ENCODE assay signal across 28 cellular contexts in the genomic region with DNA sequence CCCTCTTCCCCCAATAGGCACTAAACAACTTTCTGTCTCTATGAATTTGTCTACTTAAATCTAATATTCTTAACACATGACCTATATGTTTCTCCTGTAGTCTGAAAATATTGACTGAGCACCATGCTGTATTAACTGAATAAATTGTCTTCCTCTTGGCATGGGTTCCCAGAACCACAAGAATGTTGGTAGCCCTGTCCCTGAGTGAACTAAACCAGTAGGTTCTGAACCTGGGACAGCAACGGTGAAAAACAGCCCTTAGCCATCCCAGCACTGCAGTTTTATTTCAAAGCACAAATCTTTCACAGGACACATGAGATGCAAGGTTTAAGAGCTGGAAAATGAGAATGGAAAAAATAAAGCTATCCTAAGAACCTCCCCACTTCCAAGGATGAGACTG. TPM values are rescaled to one million over a fixed set of nuclear protein-coding genes. Genes with fewer than 3 reads are reported as not detected.
DNase-seq lines count a peak whose midpoint lies in the region; ATAC-seq and TF ChIP-seq lines count a peak whose summit lies in the region.
"Had no signal": no experiment of that assay in that cellular context is flagged by ENCODE, and none has a peak within 500 bp of the region (broad histone marks: within the 10 kb centered on the region; RNA-seq: fewer than 3 reads in every experiment).

No MANE protein-coding gene starts in this region.

- H3K9me3 ChIP-seq in CD4-positive, CD25-positive, alpha-beta regulatory T cell (ENCODE audit: control insufficient read depth in 2 of 2, low read length in 2 of 2): no peaks in the 10 kb centered on the region
- H3K9me3 ChIP-seq in mammary epithelial cell (replicated peaks; ENCODE audit: insufficient read depth, low read length): no peaks in the 10 kb centered on the region
- no peaks in the 10 kb centered on the region for H3K9me3 ChIP-seq in transverse colon
- H3K9me3 ChIP-seq: MG63, pancreas, thyroid gland had no signal

- dilution Hi-C loops in mammary epithelial cell (cut with HindIII; ENCODE audit: low sequenced_read_pairs): no loop called here

- H3K27me3 ChIP-seq in CD4-positive, CD25-positive, alpha-beta regulatory T cell (ENCODE audit: control insufficient read depth, insufficient read depth, low read length): peaks cover 1% of the 10 kb centered on the region
- H3K27me3 ChIP-seq in mammary epithelial cell (ENCODE audit: insufficient read depth, low read length): no peaks in the 10 kb centered on the region
- no peaks in the 10 kb centered on the region for H3K27me3 ChIP-seq in transverse colon
- H3K27me3 ChIP-seq: MG63, pancreas, thyroid gland had no signal

- H4K20me1 ChIP-seq in mammary epithelial cell (ENCODE audit: insufficient read depth, low read length): no peaks in the 10 kb centered on the region

- H3K27ac Mint-ChIP-seq in CD4-positive, CD25-positive, alpha-beta regulatory T cell: peak overlapping the region in 2 of 3 donors; percentile 22 to 25
- peak overlapping the region; percentile 11 for H3K27ac Mint-ChIP-seq in mesothelial cell of epicardium
- no peak overlapping the region for H3K27ac Mint-ChIP-seq in activated T-helper 1 cell treated with anti-CD3 and anti-CD28 coated beads, Interleukin-12 subunit alpha, Interleukin-12 subunit beta, Interleukin-2, Interleukin-4 antibody, amounts not matched to agents 30 ng/mL and 10 ng/mL and 1 ng/mL, durations not matched to agents 14 hours and 24 hours and 36 hours
- H3K27ac Mint-ChIP-seq: activated naive CD4-positive, alpha-beta T cell treated with anti-CD3 and anti-CD28 coated beads, Interleukin-2, amount 50 U/mL, for 72 hours; activated T-helper 17 cell treated with anti-CD3 and anti-CD28 coated beads, Interleukin-2, amount 50 U/mL, for 72 hours; dendritic cell treated with granulocyte-macrophage colony-stimulating factor and Interleukin-4, amounts not matched to agents 40 ng/mL and 50 ng/mL, for 4 days; memory B cell; stimulated activated naive CD8-positive, alpha-beta T cell treated with anti-CD3 and anti-CD28 coated beads, Interleukin-15, Interleukin-2, amounts not matched to agents 100 ng/mL and 50 ng/mL, for 24 hours; WTC11 had no signal

- no peaks in the 10 kb centered on the region for H3K36me3 ChIP-seq in CD4-positive, CD25-positive, alpha-beta regulatory T cell (ENCODE audit: control insufficient read depth, insufficient read depth, low read length)
- H3K36me3 ChIP-seq in mammary epithelial cell (ENCODE audit: insufficient read depth, low read length) (no peaks in the 10 kb centered on the region), transverse colon (no peaks in the 10 kb centered on the region)
- H3K36me3 ChIP-seq: MG63, pancreas, thyroid gland had no signal

- in situ Hi-C loops in mammary epithelial cell (cut with MboI; ENCODE audit: low sequenced_read_pairs in 2 of 2): no loop called here
- in situ Hi-C loops in transverse colon (cut with MboI; ENCODE audit: low pct_ligation_motif_present in 1 of 4, low pct_unique_long_range_greater_than_20kb in 1 of 4, low sequenced_read_pairs in 3 of 4): no loop called here

- intact Hi-C loops in mammary epithelial cell (cut with micrococcal nuclease): no loop called here
- intact Hi-C loops in transverse colon (cut with DNase I; ENCODE audit: low total_unique reads): no loop called here
- intact Hi-C loops in activated T-helper 1 cell treated with anti-CD3 and anti-CD28 coated beads, Interleukin-12 subunit alpha, Interleukin-12 subunit beta, Interleukin-2, Interleukin-4 antibody, amounts not matched to agents 30 ng/mL and 10 ng/mL and 1 ng/mL, durations not matched to agents 14 hours and 24 hours and 36 hours (cut with micrococcal nuclease): no loop called here

- H3K9me3 Mint-ChIP-seq in CD4-positive, CD25-positive, alpha-beta regulatory T cell: no peaks in the 10 kb centered on the region
- H3K9me3 Mint-ChIP-seq in mesothelial cell of epicardium: no peaks in the 10 kb centered on the region
- H3K9me3 Mint-ChIP-seq in activated T-helper 1 cell treated with anti-CD3 and anti-CD28 coated beads, Interleukin-12 subunit alpha, Interleukin-12 subunit beta, Interleukin-2, Interleukin-4 antibody, amounts not matched to agents 30 ng/mL and 10 ng/mL and 1 ng/mL, durations not matched to agents 14 hours and 24 hours and 36 hours: no peaks in the 10 kb centered on the region
- H3K9me3 Mint-ChIP-seq: activated T-helper 17 cell treated with anti-CD3 and anti-CD28 coated beads, Interleukin-2, amount 50 U/mL, for 72 hours; naive thymus-derived CD8-positive, alpha-beta T cell; stimulated activated naive CD8-positive, alpha-beta T cell treated with anti-CD3 and anti-CD28 coated beads, Interleukin-15, Interleukin-2, amounts not matched to agents 100 ng/mL and 50 ng/mL, for 24 hours; WTC11 had no signal

- no peak for TF ChIP-seq POLR2A in transverse colon (IDR thresholded peaks at IDR 0.05)

- H3K4me3 ChIP-seq in CD4-positive, CD25-positive, alpha-beta regulatory T cell (ENCODE audit: low read depth, low read length): no peak overlapping the region
- no peak overlapping the region for H3K4me3 ChIP-seq in mammary epithelial cell (replicated peaks in 1 of 3; ENCODE audit: insufficient read depth in 1 of 3, low read depth in 2 of 3, low read length in 3 of 3)
- H3K4me3 ChIP-seq in transverse colon: no peak overlapping the region
- H3K4me3 ChIP-seq: MG63, pancreas, thyroid gland had no signal

- no peak for ATAC-seq in CD4-positive, CD25-positive, alpha-beta regulatory T cell (ENCODE audit: low read depth in 2 of 2)
- ATAC-seq: activated naive CD4-positive, alpha-beta T cell treated with anti-CD3 and anti-CD28 coated beads, Interleukin-2, amount 50 U/mL, for 72 hours; activated T-helper 17 cell treated with anti-CD3 and anti-CD28 coated beads, Interleukin-2, amount 50 U/mL, for 72 hours; left cardiac atrium; naive thymus-derived CD8-positive, alpha-beta T cell; right cardiac atrium; WTC11 had no signal

- no peak overlapping the region for H2AFZ ChIP-seq in mammary epithelial cell (ENCODE audit: low read depth, low read length)

- BruUV-seq in mammary epithelial cell (replicated peaks; lab: Mats Ljungman, UMichigan): no TSS peak

- DNase-seq in CD4-positive, CD25-positive, alpha-beta regulatory T cell: no peak
- peak; percentile 68 for DNase-seq in M059J (ENCODE audit: low read depth)
- peak; percentile 26 for DNase-seq in mammary epithelial cell
- no peak for DNase-seq in mesothelial cell of epicardium (ENCODE audit: low spot score in 2 of 2, unreplicated experiment in 2 of 2)
- DNase-seq in GM10266 (ENCODE audit: extremely low spot score): no peak
- DNase-seq in transverse colon: no peak
- no peak for DNase-seq in T1000 (lab: John Stamatoyannopoulos, UW)
- DNase-seq in activated T-helper 1 cell treated with anti-CD3 and anti-CD28 coated beads, Interleukin-12 subunit alpha, Interleukin-12 subunit beta, Interleukin-2, Interleukin-4 antibody, amounts not matched to agents 30 ng/mL and 10 ng/mL and 1 ng/mL, durations not matched to agents 14 hours and 24 hours and 36 hours (ENCODE audit: low spot score): no peak
- DNase-seq: ACHN; activated CD4-positive, alpha-beta T cell treated with anti-CD3 and anti-CD28 coated beads, Interleukin-2, amount 50 U/mL, for 1 hour; activated CD8-positive, alpha-beta memory T cell treated with anti-CD3 and anti-CD28 coated beads, Interleukin-2, amount 50 U/mL, for 4 hours; C1 segment of cervical spinal cord; Calu3; glutamatergic neuron; left cardiac atrium; MG63; naive thymus-derived CD8-positive, alpha-beta T cell; NCI-H1417; pancreas; right cardiac atrium; thyroid gland had no signal

- peaks cover 11 to 32% (median 15%) of the 10 kb centered on the region in 4 donors for H3K4me1 Mint-ChIP-seq in CD4-positive, CD25-positive, alpha-beta regulatory T cell
- peaks cover 15% of the 10 kb centered on the region for H3K4me1 Mint-ChIP-seq in mesothelial cell of epicardium
- peaks cover 15% of the 10 kb centered on the region for H3K4me1 Mint-ChIP-seq in activated T-helper 1 cell treated with anti-CD3 and anti-CD28 coated beads, Interleukin-12 subunit alpha, Interleukin-12 subunit beta, Interleukin-2, Interleukin-4 antibody, amounts not matched to agents 30 ng/mL and 10 ng/mL and 1 ng/mL, durations not matched to agents 14 hours and 24 hours and 36 hours (ENCODE audit: low read depth)

- H3K36me3 Mint-ChIP-seq in CD4-positive, CD25-positive, alpha-beta regulatory T cell: no peaks in the 10 kb centered on the region
- H3K36me3 Mint-ChIP-seq in mesothelial cell of epicardium: no peaks in the 10 kb centered on the region
- H3K36me3 Mint-ChIP-seq in activated T-helper 1 cell treated with anti-CD3 and anti-CD28 coated beads, Interleukin-12 subunit alpha, Interleukin-12 subunit beta, Interleukin-2, Interleukin-4 antibody, amounts not matched to agents 30 ng/mL and 10 ng/mL and 1 ng/mL, durations not matched to agents 14 hours and 24 hours and 36 hours (ENCODE audit: low read depth): no peaks in the 10 kb centered on the region
- H3K36me3 Mint-ChIP-seq: IgD-negative memory B cell; naive thymus-derived CD8-positive, alpha-beta T cell; WTC11 had no signal

- H3K9ac ChIP-seq in mammary epithelial cell (ENCODE audit: insufficient read depth, low read length): no peak overlapping the region

- peaks cover 8% of the 10 kb centered on the region for H3K4me1 ChIP-seq in CD4-positive, CD25-positive, alpha-beta regulatory T cell (ENCODE audit: control insufficient read depth, insufficient read depth, low read length, poor library complexity, severe bottlenecking)
- H3K4me1 ChIP-seq in mammary epithelial cell (ENCODE audit: insufficient read depth, low read length) (peaks cover 27% of the 10 kb centered on the region), transverse colon (no peaks in the 10 kb centered on the region)
- H3K4me1 ChIP-seq: pancreas, thyroid gland had no signal

- H3K27ac ChIP-seq in CD4-positive, CD25-positive, alpha-beta regulatory T cell (ENCODE audit: insufficient read depth, low read length, poor library complexity, severe bottlenecking): no peak overlapping the region
- H3K27ac ChIP-seq in mammary epithelial cell (ENCODE audit: insufficient read depth, low read depth, low read length): no peak overlapping the region
- no peak overlapping the region for H3K27ac ChIP-seq in transverse colon
- H3K27ac ChIP-seq: pancreas, thyroid gland had no signal

- TF ChIP-seq CTCF in mammary epithelial cell (conservative IDR thresholded peaks at IDR 0.05 in 1 of 2, IDR thresholded peaks at IDR 0.05 in 1 of 2; ENCODE audit: extremely low read depth in 1 of 2, insufficient read depth in 1 of 2, low read depth in 1 of 2, low read length in 2 of 2): no peak
- no peak for TF ChIP-seq CTCF in mesothelial cell of epicardium (IDR thresholded peaks at IDR 0.05; ENCODE audit: unreplicated experiment)
- TF ChIP-seq CTCF in GM10266 (IDR thresholded peaks at IDR 0.05; ENCODE audit: control insufficient read depth, insufficient read depth, low read depth, missing control alignments): no peak
- TF ChIP-seq CTCF in transverse colon (IDR thresholded peaks at IDR 0.05): no peak

- WGBS in mammary epithelial cell (ENCODE audit: low coverage, missing lambda C conversion rate): 5% methylated on average over 1 of the region's 1 CpG
- WGBS in transverse colon (ENCODE audit: low coverage in 1 of 2), 2 donors: 76% methylated on average over 1 of the region's 1 CpG; no CpG with 5 or more reads in 1 of the 2 donors

- H3K4me3 Mint-ChIP-seq in CD4-positive, CD25-positive, alpha-beta regulatory T cell: no peak overlapping the region
- no peak overlapping the region for H3K4me3 Mint-ChIP-seq in mesothelial cell of epicardium
- no peak overlapping the region for H3K4me3 Mint-ChIP-seq in activated T-helper 1 cell treated with anti-CD3 and anti-CD28 coated beads, Interleukin-12 subunit alpha, Interleukin-12 subunit beta, Interleukin-2, Interleukin-4 antibody, amounts not matched to agents 30 ng/mL and 10 ng/mL and 1 ng/mL, durations not matched to agents 14 hours and 24 hours and 36 hours
- H3K4me3 Mint-ChIP-seq: activated T-helper 17 cell treated with anti-CD3 and anti-CD28 coated beads, Interleukin-2, amount 50 U/mL, for 72 hours; dendritic cell treated with granulocyte-macrophage colony-stimulating factor and Interleukin-4, amounts not matched to agents 40 ng/mL and 50 ng/mL, for 4 days; IgD-negative memory B cell; memory B cell; stimulated activated naive CD8-positive, alpha-beta T cell treated with anti-CD3 and anti-CD28 coated beads, Interleukin-15, Interleukin-2, amounts not matched to agents 100 ng/mL and 50 ng/mL, for 24 hours; WTC11 had no signal

- no peak overlapping the region for H3K4me2 ChIP-seq in mammary epithelial cell (ENCODE audit: insufficient read depth, low read depth, low read length)

- no peak for TF ChIP-seq EP300 in transverse colon (IDR thresholded peaks at IDR 0.05; ENCODE audit: low read depth)

- CTCF ChIA-PET in mammary epithelial cell (lab: Charles Lee; ENCODE audit: low non-redundant PET): no interaction called here

- no peaks in the 10 kb centered on the region for H3K79me2 ChIP-seq in mammary epithelial cell (ENCODE audit: insufficient read depth, low read length)

- H3K27me3 Mint-ChIP-seq in CD4-positive, CD25-positive, alpha-beta regulatory T cell: peaks cover 9% of the 10 kb centered on the region
- peaks cover 3% of the 10 kb centered on the region for H3K27me3 Mint-ChIP-seq in mesothelial cell of epicardium (ENCODE audit: low read depth)
- H3K27me3 Mint-ChIP-seq in activated T-helper 1 cell treated with anti-CD3 and anti-CD28 coated beads, Interleukin-12 subunit alpha, Interleukin-12 subunit beta, Interleukin-2, Interleukin-4 antibody, amounts not matched to agents 30 ng/mL and 10 ng/mL and 1 ng/mL, durations not matched to agents 14 hours and 24 hours and 36 hours (ENCODE audit: insufficient read depth): peaks cover 4% of the 10 kb centered on the region
- H3K27me3 Mint-ChIP-seq: IgD-negative memory B cell; stimulated activated naive CD8-positive, alpha-beta T cell treated with anti-CD3 and anti-CD28 coated beads, Interleukin-15, Interleukin-2, amounts not matched to agents 100 ng/mL and 50 ng/mL, for 24 hours had no signal

RNA-seq across cellular contexts. Expression of gene HSP90B1, which starts 20.4 kb away (rescaled TPM):
- 254 TPM for total RNA-seq in CD4-positive, CD25-positive, alpha-beta regulatory T cell
- polyA plus RNA-seq in CD4-positive, CD25-positive, alpha-beta regulatory T cell: 100 to 1,000 TPM; 119 to 158 (median 141) TPM
- total RNA-seq in M059J (2014; rRNA removed; shearing (Covaris generic)): 763 and 1,048 TPM in 2 replicates
- total RNA-seq in mammary epithelial cell (100 to 1,000 TPM; 357 to 921 TPM), mesothelial cell of epicardium (765 to 795 TPM (median 788 TPM) in 3 replicates), transverse colon (100 to 1,000 TPM; 171 to 346 (median 211) TPM)
- polyA plus RNA-seq in mammary epithelial cell: 425 TPM
- 179 TPM for polyA minus RNA-seq in mammary epithelial cell
- total RNA-seq in activated T-helper 1 cell treated with anti-CD3 and anti-CD28 coated beads, Interleukin-12 subunit alpha, Interleukin-12 subunit beta, Interleukin-2, Interleukin-4 antibody, amounts not matched to agents 30 ng/mL and 10 ng/mL and 1 ng/mL, durations not matched to agents 14 hours and 24 hours and 36 hours: 427 and 446 TPM in 2 replicates

RNA-seq across cellular contexts. Expression of gene TDG, which starts 55.9 kb away (rescaled TPM):
- total RNA-seq in CD4-positive, CD25-positive, alpha-beta regulatory T cell: 26.7 TPM
- polyA plus RNA-seq in CD4-positive, CD25-positive, alpha-beta regulatory T cell: 10 to 100 TPM; 18.6 to 23.0 (median 21.3) TPM
- total RNA-seq in M059J (2014; rRNA removed; shearing (Covaris generic)): 20.7 and 32.9 TPM in 2 replicates
- total RNA-seq in mammary epithelial cell (10 to 100 TPM; 27.3 to 42.0 TPM), mesothelial cell of epicardium (46.2 to 48.5 TPM (median 48.2 TPM) in 3 replicates), transverse colon (10 to 100 TPM; 17.9 to 43.4 (median 26.1) TPM)
- 14.3 TPM for polyA plus RNA-seq in mammary epithelial cell
- polyA minus RNA-seq in mammary epithelial cell: 6.7 TPM
- total RNA-seq in activated T-helper 1 cell treated with anti-CD3 and anti-CD28 coated beads, Interleukin-12 subunit alpha, Interleukin-12 subunit beta, Interleukin-2, Interleukin-4 antibody, amounts not matched to agents 30 ng/mL and 10 ng/mL and 1 ng/mL, durations not matched to agents 14 hours and 24 hours and 36 hours: 80.4 and 81.6 TPM in 2 replicates

Comparison
In these comparisons a context has a peak if more than half of its experiments do, and no peak if none do; other contexts are left out.
1. DNase-seq: peak in M059J (single experiment) and mammary epithelial cell (single experiment); none in CD4-positive, CD25-positive, alpha-beta regulatory T cell (0 of 3), mesothelial cell of epicardium (0 of 2), GM10266 (single experiment), transverse colon (single experiment), T1000 (single experiment) and activated T-helper 1 cell treated with anti-CD3 and anti-CD28 coated beads, Interleukin-12 subunit alpha, Interleukin-12 subunit beta, Interleukin-2, Interleukin-4 antibody, amounts not matched to agents 30 ng/mL and 10 ng/mL and 1 ng/mL, durations not matched to agents 14 hours and 24 hours and 36 hours (single experiment).